In genomic region chr22:44572414-44573207, GRCh38 we compare ENCODE assay signal across 2 cellular contexts.
TF ChIP-seq lines count a peak whose summit lies in the region.

No MANE protein-coding gene starts in this region.

TF ChIP-seq in HepG2, 621 proteins besides CTCF, POLR2A, EP300 and RAD21:
- TF ChIP-seq, protein P1, sequence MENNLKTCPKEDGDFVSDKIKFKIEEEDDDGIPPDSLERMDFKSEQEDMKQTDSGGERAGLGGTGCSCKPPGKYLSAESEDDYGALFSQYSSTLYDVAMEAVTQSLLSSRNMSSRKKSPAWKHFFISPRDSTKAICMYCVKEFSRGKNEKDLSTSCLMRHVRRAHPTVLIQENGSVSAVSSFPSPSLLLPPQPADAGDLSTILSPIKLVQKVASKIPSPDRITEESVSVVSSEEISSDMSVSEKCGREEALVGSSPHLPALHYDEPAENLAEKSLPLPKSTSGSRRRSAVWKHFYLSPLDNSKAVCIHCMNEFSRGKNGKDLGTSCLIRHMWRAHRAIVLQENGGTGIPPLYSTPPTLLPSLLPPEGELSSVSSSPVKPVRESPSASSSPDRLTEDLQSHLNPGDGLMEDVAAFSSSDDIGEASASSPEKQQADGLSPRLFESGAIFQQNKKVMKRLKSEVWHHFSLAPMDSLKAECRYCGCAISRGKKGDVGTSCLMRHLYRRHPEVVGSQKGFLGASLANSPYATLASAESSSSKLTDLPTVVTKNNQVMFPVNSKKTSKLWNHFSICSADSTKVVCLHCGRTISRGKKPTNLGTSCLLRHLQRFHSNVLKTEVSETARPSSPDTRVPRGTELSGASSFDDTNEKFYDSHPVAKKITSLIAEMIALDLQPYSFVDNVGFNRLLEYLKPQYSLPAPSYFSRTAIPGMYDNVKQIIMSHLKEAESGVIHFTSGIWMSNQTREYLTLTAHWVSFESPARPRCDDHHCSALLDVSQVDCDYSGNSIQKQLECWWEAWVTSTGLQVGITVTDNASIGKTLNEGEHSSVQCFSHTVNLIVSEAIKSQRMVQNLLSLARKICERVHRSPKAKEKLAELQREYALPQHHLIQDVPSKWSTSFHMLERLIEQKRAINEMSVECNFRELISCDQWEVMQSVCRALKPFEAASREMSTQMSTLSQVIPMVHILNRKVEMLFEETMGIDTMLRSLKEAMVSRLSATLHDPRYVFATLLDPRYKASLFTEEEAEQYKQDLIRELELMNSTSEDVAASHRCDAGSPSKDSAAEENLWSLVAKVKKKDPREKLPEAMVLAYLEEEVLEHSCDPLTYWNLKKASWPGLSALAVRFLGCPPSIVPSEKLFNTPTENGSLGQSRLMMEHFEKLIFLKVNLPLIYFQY (CRISPR knock-in tag; IDR thresholded peaks at IDR 0.05; ENCODE audit: borderline replicate concordance): no peak
- TF ChIP-seq, protein P2, sequence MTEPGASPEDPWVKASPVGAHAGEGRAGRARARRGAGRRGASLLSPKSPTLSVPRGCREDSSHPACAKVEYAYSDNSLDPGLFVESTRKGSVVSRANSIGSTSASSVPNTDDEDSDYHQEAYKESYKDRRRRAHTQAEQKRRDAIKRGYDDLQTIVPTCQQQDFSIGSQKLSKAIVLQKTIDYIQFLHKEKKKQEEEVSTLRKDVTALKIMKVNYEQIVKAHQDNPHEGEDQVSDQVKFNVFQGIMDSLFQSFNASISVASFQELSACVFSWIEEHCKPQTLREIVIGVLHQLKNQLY (CRISPR knock-in tag; IDR thresholded peaks at IDR 0.05): no peak
- TF ChIP-seq ZNF230 (CRISPR knock-in tag; IDR thresholded peaks at IDR 0.05): no peak
- TF ChIP-seq GABPB1 (CRISPR knock-in tag; IDR thresholded peaks at IDR 0.05): no peak
- no peak for TF ChIP-seq ZNF362 (CRISPR knock-in tag; IDR thresholded peaks at IDR 0.05; ENCODE audit: borderline replicate concordance)
- TF ChIP-seq SMAD1 (CRISPR knock-in tag; IDR thresholded peaks at IDR 0.05; ENCODE audit: borderline replicate concordance, low read depth): no peak
- no peak for TF ChIP-seq SP4 (CRISPR knock-in tag; IDR thresholded peaks at IDR 0.05)
- no peak for TF ChIP-seq LRRFIP1 (CRISPR knock-in tag; conservative IDR thresholded peaks at IDR 0.05)
- TF ChIP-seq ZNF569 (CRISPR knock-in tag; IDR thresholded peaks at IDR 0.05; ENCODE audit: borderline replicate concordance): no peak
TF ChIP-seq in HepG2: peak in this region for 0.

TF ChIP-seq in K562, 482 proteins besides CTCF, POLR2A, EP300 and RAD21:
- peak; percentile 27; the same call in 1 of the 2 replicates for TF ChIP-seq SPI1 (IDR thresholded peaks at IDR 0.05; ENCODE audit: borderline replicate concordance, low read depth, low read length)
- no peak for TF ChIP-seq POLR2G (IDR thresholded peaks at IDR 0.05; ENCODE audit: low read depth, low read length)
